Comparison of ENCODE assay signal across 9 cellular contexts in the genomic region with DNA sequence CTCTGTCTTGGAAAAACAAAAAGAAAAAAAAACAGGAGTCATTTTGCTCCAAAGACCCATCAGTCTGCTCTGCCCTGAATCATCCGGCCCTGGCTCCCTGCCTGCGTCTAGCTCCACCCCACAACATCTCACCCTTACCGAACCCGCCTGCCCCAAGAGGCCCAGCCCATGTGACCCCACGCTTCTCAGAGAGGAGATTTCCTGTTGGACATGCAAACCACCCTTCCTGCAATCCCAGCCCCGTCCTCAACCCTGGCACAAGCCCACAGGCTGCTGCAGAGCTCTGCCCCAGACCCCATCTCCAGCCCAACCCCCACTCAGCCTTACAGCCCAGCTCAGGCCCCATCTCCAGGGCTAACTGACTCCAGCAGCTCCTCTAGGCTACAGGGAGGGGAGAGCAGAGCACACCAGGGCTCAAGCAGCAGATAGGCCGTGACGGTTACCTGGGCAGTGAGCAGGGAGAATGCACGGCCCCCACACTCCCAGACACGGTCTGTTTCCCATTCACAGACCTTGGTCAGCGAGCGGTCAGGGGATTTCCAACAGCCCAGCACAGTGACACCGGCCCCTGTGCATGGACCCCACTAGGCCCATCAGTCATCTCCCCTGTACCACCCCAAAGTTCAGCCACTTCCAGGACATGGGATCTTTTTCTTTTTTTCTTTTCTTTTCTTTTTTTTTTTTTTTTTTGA.
DNase-seq lines count a peak whose midpoint lies in the region; ATAC-seq and TF ChIP-seq lines count a peak whose summit lies in the region.
"Had no signal": no experiment of that assay in that cellular context is flagged by ENCODE, and none has a peak within 500 bp of the region (broad histone marks: within the 10 kb centered on the region; RNA-seq: fewer than 3 reads in every experiment).

No MANE protein-coding gene starts in this region.

- no peak for TF ChIP-seq POLR2A in ovary (IDR thresholded peaks at IDR 0.05)

- peaks cover 5% of the 10 kb centered on the region for H3K4me1 ChIP-seq in ovary (ENCODE audit: insufficient read depth)

- H3K4me1 Mint-ChIP-seq in activated CD4-positive, alpha-beta T cell treated with anti-CD3 and anti-CD28 coated beads for 36 hours: no peaks in the 10 kb centered on the region
- H3K4me1 Mint-ChIP-seq: CD4-positive, CD25-positive, alpha-beta regulatory T cell had no signal

- CTCF ChIA-PET in activated CD4-positive, alpha-beta T cell treated with anti-CD3 and anti-CD28 coated beads for 36 hours (lab: Charles Lee): interaction anchor here (0.5 to 0.7 kb wide), 2 partner anchors 10 to 11 kb away, joined by 3 to 4 read pairs; no protein-coding TSS in a partner anchor

- H3K36me3 Mint-ChIP-seq in activated CD4-positive, alpha-beta T cell treated with anti-CD3 and anti-CD28 coated beads for 36 hours (ENCODE audit: low read depth): no peaks in the 10 kb centered on the region
- H3K36me3 Mint-ChIP-seq: CD4-positive, CD25-positive, alpha-beta regulatory T cell had no signal

- H3K36me3 ChIP-seq in ovary: no peaks in the 10 kb centered on the region

- H3K27ac ChIP-seq in ovary: peak overlapping the region in 1 of 2 donors; percentile 31

- no peaks in the 10 kb centered on the region for H3K27me3 ChIP-seq in ovary

- no peak overlapping the region for H3K4me3 ChIP-seq in ovary

- intact Hi-C loops in ovary (cut with DNase I): loop anchor here in 1 of 4 donors (10.0 kb wide), 1 partner anchor 743 kb away; a partner anchor contains a TSS
- intact Hi-C loops in activated CD4-positive, alpha-beta T cell treated with anti-CD3 and anti-CD28 coated beads for 36 hours (cut with DNase I, micrococcal nuclease): no loop called here

- TF ChIP-seq EP300 in ovary (IDR thresholded peaks at IDR 0.05): no peak

- no peak overlapping the region for H3K27ac Mint-ChIP-seq in activated CD4-positive, alpha-beta T cell treated with anti-CD3 and anti-CD28 coated beads for 36 hours

- peak; percentile 70 for ATAC-seq in HG03139 (IDR thresholded peaks at IDR 0.05; ENCODE audit: unreplicated experiment)
- ATAC-seq in activated CD4-positive, alpha-beta T cell treated with anti-CD3 and anti-CD28 coated beads for 36 hours: no peak

- POLR2A ChIA-PET in activated CD4-positive, alpha-beta T cell treated with anti-CD3 and anti-CD28 coated beads for 36 hours (lab: Charles Lee): no interaction called here

- H3K9me3 Mint-ChIP-seq in activated CD4-positive, alpha-beta T cell treated with anti-CD3 and anti-CD28 coated beads for 36 hours (ENCODE audit: low read depth): no peaks in the 10 kb centered on the region

- TF ChIP-seq CTCF in ovary (IDR thresholded peaks at IDR 0.05): no peak

- DNase-seq in SIG-M5 treated with dmso at 0.1 percent for 504 hours (lab: John Stamatoyannopoulos, UW; ENCODE audit: unreplicated experiment): peak; percentile 27
- no peak for DNase-seq in SIG-M5 (lab: John Stamatoyannopoulos, UW)
- peak; percentile 38 for DNase-seq in SK-N-DZ (ENCODE audit: low spot score)
- peak; percentile 73 for DNase-seq in germinal center (ENCODE audit: low spot score)
- DNase-seq in ovary: peak; percentile 89 to 92 (median 90)
- DNase-seq in activated CD4-positive, alpha-beta T cell treated with anti-CD3 and anti-CD28 coated beads for 36 hours: no peak
- DNase-seq in NCI-H1694 (lab: John Stamatoyannopoulos, UW): no peak
- DNase-seq: CD4-positive, CD25-positive, alpha-beta regulatory T cell had no signal

- H3K9me3 ChIP-seq in ovary: no peaks in the 10 kb centered on the region

- H3K27me3 Mint-ChIP-seq in activated CD4-positive, alpha-beta T cell treated with anti-CD3 and anti-CD28 coated beads for 36 hours: no peaks in the 10 kb centered on the region
- H3K27me3 Mint-ChIP-seq: CD4-positive, CD25-positive, alpha-beta regulatory T cell had no signal

- H3K4me3 Mint-ChIP-seq in activated CD4-positive, alpha-beta T cell treated with anti-CD3 and anti-CD28 coated beads for 36 hours: no peak overlapping the region
- H3K4me3 Mint-ChIP-seq: CD4-positive, CD25-positive, alpha-beta regulatory T cell had no signal

- WGBS in ovary, 3 donors: 31 to 34% (median 32%) methylated on average over 13 of the region's 13 CpGs

Comparison
In these comparisons a context has a peak if more than half of its experiments do, and no peak if none do; other contexts are left out.
1. DNase-seq: peak in SIG-M5 treated with dmso at 0.1 percent for 504 hours (single experiment), SK-N-DZ (single experiment), germinal center (single experiment) and ovary (5 of 5); none in SIG-M5 (single experiment), activated CD4-positive, alpha-beta T cell treated with anti-CD3 and anti-CD28 coated beads for 36 hours (single experiment) and NCI-H1694 (single experiment).